1 cellular context compared by ENCODE assay signal in genomic region chr19:1886360-1886759, GRCh38.
A peak's percentile ranks its signal among the peaks of the same experiment; 100 is the strongest.
TF ChIP-seq lines count a peak whose summit lies in the region.

No MANE protein-coding gene starts in this region.

TF ChIP-seq in HEK293, 187 proteins besides CTCF, POLR2A, EP300 and RAD21 (continued from another document):
- TF ChIP-seq ZNF302 (tag by site-specific recombination; IDR thresholded peaks at IDR 0.05; ENCODE audit: low read depth) (peak; percentile 26; the same call in 1 of the 2 replicates), ZNF433 (tag by site-specific recombination; IDR thresholded peaks at IDR 0.05; ENCODE audit: low read depth) (peak; percentile 85), ZNF529 (tag by site-specific recombination; IDR thresholded peaks at IDR 0.05; ENCODE audit: insufficient replicate concordance) (peak; percentile 61), ZNF138 (tag by site-specific recombination; IDR thresholded peaks at IDR 0.05; ENCODE audit: borderline replicate concordance) (peak; percentile 93; the same call in 1 of the 2 replicates), KLF7 (tag by site-specific recombination; IDR thresholded peaks at IDR 0.05; ENCODE audit: borderline replicate concordance) (peak; percentile 59; the same call in 1 of the 2 replicates), ZNF341 (tag by site-specific recombination; IDR thresholded peaks at IDR 0.05; ENCODE audit: low read depth) (peak; percentile 42; the same call in 1 of the 2 replicates), ZNF514 (tag by site-specific recombination; IDR thresholded peaks at IDR 0.05) (peak; percentile 87; the same call in 1 of the 2 replicates), ZNF266 (tag by site-specific recombination; IDR thresholded peaks at IDR 0.05; ENCODE audit: low read depth) (peak; percentile 96), ZNF654 (tag by site-specific recombination; IDR thresholded peaks at IDR 0.05; ENCODE audit: low read depth) (peak; percentile 53), ZNF791 (tag by site-specific recombination; IDR thresholded peaks at IDR 0.05) (peak; percentile 78; the same call in 1 of the 2 replicates), ZNF18 (tag by site-specific recombination; IDR thresholded peaks at IDR 0.05) (0 out of 2 replicates have a peak, but pooled peaks have one; percentile 19), GFI1B (tag by site-specific recombination; IDR thresholded peaks at IDR 0.05) (0 out of 2 replicates have a peak, but pooled peaks have one; percentile 45), ZNF426 (tag by site-specific recombination; IDR thresholded peaks at IDR 0.05) (peak; percentile 97), AEBP2 (tag by site-specific recombination; IDR thresholded peaks at IDR 0.05; ENCODE audit: borderline replicate concordance) (peak; percentile 72; the same call in 1 of the 2 replicates), ZNF23 (tag by site-specific recombination; IDR thresholded peaks at IDR 0.05; ENCODE audit: borderline replicate concordance) (peak; percentile 54; the same call in 1 of the 2 replicates), ZBTB11 (tag by site-specific recombination; conservative IDR thresholded peaks at IDR 0.05; ENCODE audit: low read depth) (peak; percentile 84), ZNF639 (tag by site-specific recombination; IDR thresholded peaks at IDR 0.05) (0 out of 2 replicates have a peak, but pooled peaks have one; percentile 38), ZNF223 (tag by site-specific recombination; IDR thresholded peaks at IDR 0.05) (peak; percentile 57; the same call in 1 of the 2 replicates), MZF1 (tag by site-specific recombination; IDR thresholded peaks at IDR 0.05; ENCODE audit: borderline replicate concordance) (peak; percentile 53; the same call in 1 of the 2 replicates), RBAK (tag by site-specific recombination; IDR thresholded peaks at IDR 0.05) (peak; percentile 83), ZBTB8A (tag by site-specific recombination; IDR thresholded peaks at IDR 0.05) (peak; percentile 83), ZNF610 (tag by site-specific recombination; IDR thresholded peaks at IDR 0.05; ENCODE audit: borderline replicate concordance) (0 out of 2 replicates have a peak, but pooled peaks have one; percentile 42), ZNF623 (tag by site-specific recombination; IDR thresholded peaks at IDR 0.05) (peak; percentile 87), ZNF629 (tag by site-specific recombination; IDR thresholded peaks at IDR 0.05) (peak; percentile 66), ZBTB21 (tag by site-specific recombination; IDR thresholded peaks at IDR 0.05) (peak; percentile 63; the same call in 1 of the 2 replicates), ZNF404 (tag by site-specific recombination; IDR thresholded peaks at IDR 0.05) (peak; percentile 87; the same call in 1 of the 2 replicates), ZBTB1 (tag by site-specific recombination; IDR thresholded peaks at IDR 0.05) (0 out of 2 replicates have a peak, but pooled peaks have one; percentile 50), OVOL3 (tag by site-specific recombination; IDR thresholded peaks at IDR 0.05) (peak; percentile 47; the same call in 1 of the 2 replicates), ZNF518A (tag by site-specific recombination; conservative IDR thresholded peaks at IDR 0.05; ENCODE audit: low read depth) (peak; percentile 95), ZNF670 (tag by site-specific recombination; IDR thresholded peaks at IDR 0.05; ENCODE audit: low read depth) (0 out of 2 replicates have a peak, but pooled peaks have one; percentile 48), ZNF664 (tag by site-specific recombination; IDR thresholded peaks at IDR 0.05) (peak; percentile 84; the same call in 1 of the 2 replicates), ZNF394 (tag by site-specific recombination; IDR thresholded peaks at IDR 0.05; ENCODE audit: borderline replicate concordance) (peak; percentile 98), ZNF214 (tag by site-specific recombination; IDR thresholded peaks at IDR 0.05; ENCODE audit: borderline replicate concordance) (peak; percentile 42; the same call in 1 of the 2 replicates)
- TF ChIP-seq, protein P1, sequence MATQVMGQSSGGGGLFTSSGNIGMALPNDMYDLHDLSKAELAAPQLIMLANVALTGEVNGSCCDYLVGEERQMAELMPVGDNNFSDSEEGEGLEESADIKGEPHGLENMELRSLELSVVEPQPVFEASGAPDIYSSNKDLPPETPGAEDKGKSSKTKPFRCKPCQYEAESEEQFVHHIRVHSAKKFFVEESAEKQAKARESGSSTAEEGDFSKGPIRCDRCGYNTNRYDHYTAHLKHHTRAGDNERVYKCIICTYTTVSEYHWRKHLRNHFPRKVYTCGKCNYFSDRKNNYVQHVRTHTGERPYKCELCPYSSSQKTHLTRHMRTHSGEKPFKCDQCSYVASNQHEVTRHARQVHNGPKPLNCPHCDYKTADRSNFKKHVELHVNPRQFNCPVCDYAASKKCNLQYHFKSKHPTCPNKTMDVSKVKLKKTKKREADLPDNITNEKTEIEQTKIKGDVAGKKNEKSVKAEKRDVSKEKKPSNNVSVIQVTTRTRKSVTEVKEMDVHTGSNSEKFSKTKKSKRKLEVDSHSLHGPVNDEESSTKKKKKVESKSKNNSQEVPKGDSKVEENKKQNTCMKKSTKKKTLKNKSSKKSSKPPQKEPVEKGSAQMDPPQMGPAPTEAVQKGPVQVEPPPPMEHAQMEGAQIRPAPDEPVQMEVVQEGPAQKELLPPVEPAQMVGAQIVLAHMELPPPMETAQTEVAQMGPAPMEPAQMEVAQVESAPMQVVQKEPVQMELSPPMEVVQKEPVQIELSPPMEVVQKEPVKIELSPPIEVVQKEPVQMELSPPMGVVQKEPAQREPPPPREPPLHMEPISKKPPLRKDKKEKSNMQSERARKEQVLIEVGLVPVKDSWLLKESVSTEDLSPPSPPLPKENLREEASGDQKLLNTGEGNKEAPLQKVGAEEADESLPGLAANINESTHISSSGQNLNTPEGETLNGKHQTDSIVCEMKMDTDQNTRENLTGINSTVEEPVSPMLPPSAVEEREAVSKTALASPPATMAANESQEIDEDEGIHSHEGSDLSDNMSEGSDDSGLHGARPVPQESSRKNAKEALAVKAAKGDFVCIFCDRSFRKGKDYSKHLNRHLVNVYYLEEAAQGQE (tag by site-specific recombination; IDR thresholded peaks at IDR 0.05) = peak; percentile 76
